26 cellular contexts compared by ENCODE assay signal in genomic region chr17:4409659-4410058, GRCh38. TPM values are rescaled to one million over a fixed set of nuclear protein-coding genes. Genes with fewer than 3 reads are reported as not detected.
"Had no signal": no experiment of that assay in that cellular context is flagged by ENCODE, and none has a peak within 500 bp of the region (broad histone marks: within the 10 kb centered on the region; RNA-seq: fewer than 3 reads in every experiment).

No MANE protein-coding gene starts in this region.

- H3K27ac ChIP-seq: body of pancreas, dorsolateral prefrontal cortex, gastroesophageal sphincter, heart left ventricle, right atrium auricular region, upper lobe of right lung had no signal

- H3K27me3 ChIP-seq: body of pancreas, dorsolateral prefrontal cortex, gastroesophageal sphincter, heart left ventricle, right atrium auricular region, upper lobe of right lung had no signal

- ATAC-seq: activated CD4-positive, CD25-positive, alpha-beta regulatory T cell treated with anti-CD3 and anti-CD28 coated beads, Interleukin-2, amount 50 U/mL, for 24 hours; activated T-cell treated with anti-CD3 and anti-CD28 coated beads, Interleukin-2, amount 50 U/mL, for 4 hours; body of pancreas; gastroesophageal sphincter; heart left ventricle; left ventricle myocardium superior; mucosa of descending colon; T-cell; upper lobe of right lung had no signal

- H3K36me3 ChIP-seq: gastroesophageal sphincter, heart left ventricle, right atrium auricular region, upper lobe of right lung had no signal

- H3K4me3 ChIP-seq: body of pancreas, dorsolateral prefrontal cortex, gastroesophageal sphincter, heart left ventricle, mucosa of descending colon, right atrium auricular region, upper lobe of right lung had no signal

- H3K4me1 ChIP-seq: right atrium auricular region, upper lobe of right lung had no signal

- DNase-seq: activated CD4-positive, alpha-beta T cell treated with anti-CD3 and anti-CD28 coated beads, Interleukin-2, amount 10 ng/mL, durations not matched to agents 7 days and 5 days; activated CD8-positive, alpha-beta memory T cell treated with anti-CD3 and anti-CD28 coated beads, Interleukin-2, amount 50 U/mL, for 4 hours; activated naive CD4-positive, alpha-beta T cell treated with anti-CD3 and anti-CD28 coated beads for 36 hours; activated T-cell treated with anti-CD3 and anti-CD28 coated beads, Interleukin-2, amount 50 U/mL, for 4 hours; central memory CD4-positive, alpha-beta T cell; dorsolateral prefrontal cortex; erythroblast; heart left ventricle; left ventricle myocardium superior; mesenchymal stem cell; mucosa of descending colon; naive B cell; stimulated activated CD4-positive, alpha-beta T cell treated with anti-CD3 and anti-CD28 coated beads, Interleukin-12 subunit alpha, Interleukin-12 subunit beta, amount 100 ng/mL, for 4 hours; stimulated activated CD4-positive, alpha-beta T cell treated with anti-CD3 and anti-CD28 coated beads, Interleukin-1b, Interleukin-23, amount 100 ng/mL, for 48 hours; stimulated activated CD8-positive, alpha-beta memory T cell treated with anti-CD3 and anti-CD28 coated beads, Interleukin-4, amount 100 ng/mL, for 48 hours; stimulated activated naive CD4-positive, alpha-beta T cell; T-cell; T-helper 9 cell; upper lobe of right lung had no signal

- H3K9me3 ChIP-seq: body of pancreas, gastroesophageal sphincter, heart left ventricle, mucosa of descending colon, right atrium auricular region, upper lobe of right lung had no signal

RNA-seq across cellular contexts. Expression of gene SPNS3, which starts 24.1 kb away (rescaled TPM):
- total RNA-seq: body of pancreas, gastroesophageal sphincter, neural crest cell, osteoblast, progenitor cell of endocrine pancreas, right atrium auricular region had no signal
